ENCODE assay signal across 1 cellular context in the genomic region with DNA sequence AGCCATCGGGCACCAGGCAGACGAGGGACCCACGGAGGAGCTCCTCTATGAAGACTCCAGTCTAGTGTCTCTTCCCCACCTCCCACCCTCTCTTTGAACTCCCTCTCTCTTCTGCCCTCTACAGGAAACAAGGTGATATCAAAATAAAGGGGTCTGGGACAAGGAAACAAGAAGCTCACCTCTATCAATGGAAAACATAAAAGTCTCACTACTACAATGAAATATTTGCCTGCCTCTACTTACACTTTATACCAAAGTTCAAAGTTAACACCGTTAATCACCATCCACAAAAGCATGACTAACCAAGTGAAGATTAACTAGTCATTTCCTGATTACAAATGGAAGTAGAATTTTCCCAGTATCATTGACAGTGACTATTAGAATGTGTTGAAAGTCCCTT.
TF ChIP-seq lines count a peak whose summit lies in the region.

No MANE protein-coding gene starts in this region.

TF ChIP-seq in H1, 55 proteins besides CTCF, POLR2A, EP300 and RAD21 (continued from another document):
- TF ChIP-seq EZH2 (IDR thresholded peaks at IDR 0.05; ENCODE audit: low read depth, low read length, severe bottlenecking) (no peak), HDAC6 (IDR thresholded peaks at IDR 0.05; ENCODE audit: low read depth, low read length) (no peak), EGR1 (IDR thresholded peaks at IDR 0.05; ENCODE audit: borderline replicate concordance, low read depth, low read length) (no peak)
